ENCODE assay signal across 13 cellular contexts in the genomic region with DNA sequence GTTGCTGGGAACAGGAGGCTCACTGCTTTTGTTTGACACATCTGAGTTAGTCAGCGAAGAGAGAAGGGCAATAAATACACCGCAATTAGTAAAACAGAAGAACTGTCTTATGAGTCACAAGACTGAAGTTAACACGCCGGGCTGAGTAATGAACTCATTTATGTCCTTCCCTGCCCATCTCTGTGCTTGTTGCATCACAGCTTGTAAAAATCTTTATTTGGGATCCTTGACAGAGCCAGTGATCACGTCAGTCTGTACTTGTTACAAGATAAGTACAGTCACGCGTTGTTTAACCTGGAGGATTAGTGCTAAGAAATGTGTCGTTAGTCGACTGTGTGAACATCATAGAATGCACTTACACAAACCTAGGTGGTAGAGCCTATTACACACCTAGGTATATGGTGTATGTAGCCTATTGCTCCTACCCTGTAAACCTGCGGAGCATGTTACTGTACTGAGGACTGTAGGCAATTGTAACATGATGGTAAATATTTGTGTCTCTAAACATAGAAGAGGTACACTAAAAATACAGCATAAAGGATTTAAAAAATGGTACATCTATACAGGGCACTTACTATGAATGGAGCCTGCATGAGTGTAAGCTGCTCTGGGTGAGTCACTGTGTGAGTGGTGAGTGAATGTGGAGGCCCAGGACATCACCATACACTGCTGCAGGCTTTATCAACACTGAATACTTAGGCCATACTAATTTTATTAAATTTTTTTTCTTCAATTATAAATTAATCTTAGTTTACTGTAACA.
DNase-seq lines count a peak whose midpoint lies in the region; ATAC-seq, FAIRE-seq and TF ChIP-seq lines count a peak whose summit lies in the region.
"Had no signal": no experiment of that assay in that cellular context is flagged by ENCODE, and none has a peak within 500 bp of the region (broad histone marks: within the 10 kb centered on the region; RNA-seq: fewer than 3 reads in every experiment).

No MANE protein-coding gene starts in this region.

- POLR2A ChIA-PET in activated CD4-positive, alpha-beta T cell treated with anti-CD3 and anti-CD28 coated beads for 36 hours (lab: Charles Lee) = no interaction called here

- no peaks in the 10 kb centered on the region for H3K36me3 Mint-ChIP-seq in activated CD4-positive, alpha-beta T cell treated with anti-CD3 and anti-CD28 coated beads for 36 hours (ENCODE audit: low read depth)
- H3K36me3 Mint-ChIP-seq in activated CD4-positive, alpha-beta T cell treated with anti-CD3 and anti-CD28 coated beads, Interleukin-2, amount 10 ng/mL, durations not matched to agents 24 days and 14 days (ENCODE audit: low read depth) = no peaks in the 10 kb centered on the region

- H3K9me3 Mint-ChIP-seq in activated CD4-positive, alpha-beta T cell treated with anti-CD3 and anti-CD28 coated beads for 36 hours (ENCODE audit: low read depth) = no peaks in the 10 kb centered on the region
- H3K9me3 Mint-ChIP-seq in activated CD4-positive, alpha-beta T cell treated with anti-CD3 and anti-CD28 coated beads, Interleukin-2, amount 10 ng/mL, durations not matched to agents 24 days and 14 days = no peaks in the 10 kb centered on the region

- no peak for TF ChIP-seq POLR2A in H54 (IDR thresholded peaks at IDR 0.05; ENCODE audit: low read depth, low read length)

- ATAC-seq in activated CD4-positive, alpha-beta T cell treated with anti-CD3 and anti-CD28 coated beads for 36 hours = peak; percentile 77
- ATAC-seq in GM21423 (IDR thresholded peaks at IDR 0.05; ENCODE audit: unreplicated experiment) = no peak
- ATAC-seq: Right ventricle myocardium inferior had no signal

- CTCF ChIA-PET in activated CD4-positive, alpha-beta T cell treated with anti-CD3 and anti-CD28 coated beads for 36 hours (lab: Charles Lee) = no interaction called here

- no peak overlapping the region for H3K27ac Mint-ChIP-seq in activated CD4-positive, alpha-beta T cell treated with anti-CD3 and anti-CD28 coated beads for 36 hours
- no peak overlapping the region for H3K27ac Mint-ChIP-seq in activated CD4-positive, alpha-beta T cell treated with anti-CD3 and anti-CD28 coated beads, Interleukin-2, amount 10 ng/mL, durations not matched to agents 24 days and 14 days

- no peaks in the 10 kb centered on the region for H3K4me1 Mint-ChIP-seq in activated CD4-positive, alpha-beta T cell treated with anti-CD3 and anti-CD28 coated beads for 36 hours
- H3K4me1 Mint-ChIP-seq in activated CD4-positive, alpha-beta T cell treated with anti-CD3 and anti-CD28 coated beads, Interleukin-2, amount 10 ng/mL, durations not matched to agents 24 days and 14 days = no peaks in the 10 kb centered on the region

- no peak for FAIRE-seq in H54 (lab: Jason Lieb, UNC)
- FAIRE-seq: kidney had no signal

- H3K27me3 Mint-ChIP-seq in activated CD4-positive, alpha-beta T cell treated with anti-CD3 and anti-CD28 coated beads for 36 hours = peaks cover 26% of the 10 kb centered on the region
- peaks cover 16% of the 10 kb centered on the region for H3K27me3 Mint-ChIP-seq in activated CD4-positive, alpha-beta T cell treated with anti-CD3 and anti-CD28 coated beads, Interleukin-2, amount 10 ng/mL, durations not matched to agents 24 days and 14 days

- DNase-seq in activated CD4-positive, alpha-beta T cell treated with anti-CD3 and anti-CD28 coated beads for 36 hours = peak; percentile 9
- DNase-seq in activated CD4-positive, alpha-beta T cell treated with anti-CD3 and anti-CD28 coated beads, Interleukin-2, amount 10 ng/mL, durations not matched to agents 24 days and 14 days = no peak
- peak; percentile 15 for DNase-seq in HK-2 (ENCODE audit: unreplicated experiment)
- peak; percentile 37 for DNase-seq in astrocyte of the hippocampus (ENCODE audit: low read depth, low spot score)
- peak; percentile 85 for DNase-seq in renal cortical epithelial cell (ENCODE audit: low read depth)
- no peak for DNase-seq in H54 (ENCODE audit: insufficient read length, low spot score)
- DNase-seq in NCI-H1105 (lab: John Stamatoyannopoulos, UW) = no peak
- DNase-seq: activated CD4-positive, alpha-beta T cell treated with anti-CD3 and anti-CD28 coated beads, Interleukin-2, amount 50 U/mL, for 1 hour; erythroblast; kidney; NCI-H1436 had no signal

- no peak overlapping the region for H3K4me3 Mint-ChIP-seq in activated CD4-positive, alpha-beta T cell treated with anti-CD3 and anti-CD28 coated beads for 36 hours
- H3K4me3 Mint-ChIP-seq in activated CD4-positive, alpha-beta T cell treated with anti-CD3 and anti-CD28 coated beads, Interleukin-2, amount 10 ng/mL, durations not matched to agents 24 days and 14 days = no peak overlapping the region

- intact Hi-C loops in activated CD4-positive, alpha-beta T cell treated with anti-CD3 and anti-CD28 coated beads for 36 hours (cut with DNase I, micrococcal nuclease) = no loop called here
- intact Hi-C loops in activated CD4-positive, alpha-beta T cell treated with anti-CD3 and anti-CD28 coated beads, Interleukin-2, amount 10 ng/mL, durations not matched to agents 24 days and 14 days (cut with micrococcal nuclease) = no loop called here

Comparison
In these comparisons a context has a peak if more than half of its experiments do, and no peak if none do; other contexts are left out.
1. DNase-seq: peak in activated CD4-positive, alpha-beta T cell treated with anti-CD3 and anti-CD28 coated beads for 36 hours (single experiment), HK-2 (single experiment), astrocyte of the hippocampus (single experiment) and renal cortical epithelial cell (single experiment); none in activated CD4-positive, alpha-beta T cell treated with anti-CD3 and anti-CD28 coated beads, Interleukin-2, amount 10 ng/mL, durations not matched to agents 24 days and 14 days (single experiment), H54 (single experiment) and NCI-H1105 (single experiment).